Comparison of ENCODE assay signal across 17 cellular contexts in genomic region chr1:201566529-201566823, GRCh38. TPM values are rescaled to one million over a fixed set of nuclear protein-coding genes. Genes with fewer than 3 reads are reported as not detected.
DNase-seq lines count a peak whose midpoint lies in the region; ATAC-seq, FAIRE-seq and TF ChIP-seq lines count a peak whose summit lies in the region.
"Had no signal": no experiment of that assay in that cellular context is flagged by ENCODE, and none has a peak within 500 bp of the region (broad histone marks: within the 10 kb centered on the region; RNA-seq: fewer than 3 reads in every experiment).

No MANE protein-coding gene starts in this region.

- ATAC-seq in heart right ventricle (no peak), Right ventricle myocardium superior (ENCODE audit: poor library complexity) (no peak), foreskin keratinocyte (no peak), HG03139 (IDR thresholded peaks at IDR 0.05; ENCODE audit: unreplicated experiment) (no peak)

- no peaks in the 10 kb centered on the region for H3K79me1 ChIP-seq in neuronal stem cell (ENCODE audit: low read depth, low read length)

- no peaks in the 10 kb centered on the region for H3K9me3 ChIP-seq in heart right ventricle
- no peaks in the 10 kb centered on the region for H3K9me3 ChIP-seq in neuronal stem cell (replicated peaks in 1 of 2; ENCODE audit: control insufficient read depth in 2 of 2, insufficient read depth in 1 of 2, low read depth in 1 of 2, low read length in 2 of 2)

- no peak overlapping the region for H2AFZ ChIP-seq in neuronal stem cell (ENCODE audit: low read length)

- no peak overlapping the region for H3K18ac ChIP-seq in neuronal stem cell (ENCODE audit: low read length)

- no peak overlapping the region for H3K4me2 ChIP-seq in neuronal stem cell (ENCODE audit: insufficient read depth, low read length, poor library complexity, severe bottlenecking)

- DNase-seq in heart right ventricle (no peak), Right ventricle myocardium superior (no peak), caudate nucleus (lab: John Stamatoyannopoulos, UW) (no peak), neuronal stem cell (ENCODE audit: low spot score) (no peak), foreskin keratinocyte (no peak), GDM1 (lab: John Stamatoyannopoulos, UW) (no peak), urothelium cell line (ENCODE audit: low spot score) (no peak)
- DNase-seq: DMS 273 treated with DMSO at 0.1 percent for 48 hours, H9, MV-4-11, NCI-H2029, NCI-H2171, NCI-H446 had no signal

- no peak for TF ChIP-seq CTCF in heart right ventricle (IDR thresholded peaks at IDR 0.05)
- TF ChIP-seq CTCF in foreskin keratinocyte (conservative IDR thresholded peaks at IDR 0.05) = no peak

- intact Hi-C loops in heart right ventricle (cut with DNase I) = loop anchor here in 3 of 10 donors (5.0 to 10.0 kb wide), 3 partner anchors 34 to 81 kb away; no protein-coding TSS in a partner anchor
- intact Hi-C loops in Right ventricle myocardium superior (cut with DNase I) = no loop called here

- H3K36me3 ChIP-seq in heart right ventricle = peaks cover 0 to 4% (median 0%) of the 10 kb centered on the region in 9 donors
- H3K36me3 ChIP-seq in neuronal stem cell (replicated peaks in 1 of 2; ENCODE audit: control insufficient read depth in 2 of 2, insufficient read depth in 2 of 2, low read length in 2 of 2) = no peaks in the 10 kb centered on the region

- no peak overlapping the region for H2BK5ac ChIP-seq in neuronal stem cell (ENCODE audit: low read length)

- peak overlapping the region in 9 of 10 donors; percentile 22 to 67 (median 44) for H3K27ac ChIP-seq in heart right ventricle
- peak overlapping the region; percentile 96 for H3K27ac ChIP-seq in caudate nucleus (ENCODE audit: low read depth, low read length)
- H3K27ac ChIP-seq in neuronal stem cell (replicated peaks; ENCODE audit: low read length) = no peak overlapping the region
- H3K27ac ChIP-seq in foreskin keratinocyte = no peak overlapping the region
- H3K27ac ChIP-seq: C4-2B had no signal

- no peak overlapping the region for H4K91ac ChIP-seq in neuronal stem cell (ENCODE audit: low read depth, low read length, poor library complexity)

- WGBS in heart right ventricle, 2 donors = 69 to 75% methylated on average over 2 of the region's 2 CpGs
- WGBS in neuronal stem cell (ENCODE audit: extremely low coverage in 2 of 2, insufficient read length in 2 of 2, insufficient replicate concordance in 1 of 2), 2 donors = no CpG with 5 or more reads among the region's 2 CpGs

- no peak overlapping the region for H3K14ac ChIP-seq in neuronal stem cell (ENCODE audit: low read length)

- no peak overlapping the region for H2BK12ac ChIP-seq in neuronal stem cell (ENCODE audit: low read length)

- H3K4me1 ChIP-seq in heart right ventricle (peaks cover 20 to 100% (median 72%) of the 10 kb centered on the region in 9 donors), neuronal stem cell (ENCODE audit: control insufficient read depth in 2 of 2, insufficient read depth in 1 of 2, low read depth in 1 of 2, low read length in 2 of 2) (peaks cover 0 to 9% of the 10 kb centered on the region in 2 donors), foreskin keratinocyte (peaks cover 9% of the 10 kb centered on the region)

- H4K8ac ChIP-seq in neuronal stem cell (ENCODE audit: low read depth, low read length) = no peak overlapping the region

- H3K4me3 ChIP-seq in heart right ventricle (no peak overlapping the region), neuronal stem cell (ENCODE audit: low read length in 2 of 2) (no peak overlapping the region)

- peak overlapping the region; percentile 2 for H2AK5ac ChIP-seq in neuronal stem cell (ENCODE audit: low read depth, low read length)

- no peak overlapping the region for H3K4ac ChIP-seq in neuronal stem cell (ENCODE audit: low read length)

- FAIRE-seq in urothelium cell line (lab: Jason Lieb, UNC) = no peak
- FAIRE-seq: GM12891, GM18507 had no signal

- H2BK120ac ChIP-seq in neuronal stem cell (ENCODE audit: low read depth, low read length) = no peak overlapping the region

- H2BK15ac ChIP-seq in neuronal stem cell (ENCODE audit: low read length) = no peak overlapping the region

- no peak overlapping the region for H3K23ac ChIP-seq in neuronal stem cell (ENCODE audit: low read depth, low read length, poor library complexity)

- no peaks in the 10 kb centered on the region for H3K27me3 ChIP-seq in heart right ventricle
- H3K27me3 ChIP-seq in neuronal stem cell (ENCODE audit: control insufficient read depth in 3 of 3, insufficient read depth in 3 of 3, low read depth in 1 of 3, low read length in 3 of 3) = no peaks in the 10 kb centered on the region
- peaks cover 4% of the 10 kb centered on the region for H3K27me3 ChIP-seq in foreskin keratinocyte

- no peak overlapping the region for H3K9ac ChIP-seq in neuronal stem cell (ENCODE audit: low read depth, low read length, poor library complexity)

RNA-seq across cellular contexts. Expression of gene NAV1, which starts 27.5 kb away (rescaled TPM):
- total RNA-seq in heart right ventricle = 100 to 1,000 TPM in 3 of 10 donors, 10 to 100 TPM in 7; 29.5 to 111 (median 89.0) TPM
- 10 to 100 TPM; 13.7 to 61.5 TPM for polyA plus RNA-seq in heart right ventricle
- 66.6 TPM for total RNA-seq in Right ventricle myocardium superior
- 112 TPM for polyA plus RNA-seq in neuronal stem cell (2013, experiment 1 of 2)
- 121 TPM for polyA plus RNA-seq in neuronal stem cell (2013, experiment 2 of 2)
- total RNA-seq in foreskin keratinocyte = 46.1 and 50.4 TPM in 2 replicates
- polyA plus RNA-seq in foreskin keratinocyte = 8.8 and 12.3 TPM in 2 replicates

RNA-seq across cellular contexts. Expression of gene CSRP1, which starts 59.6 kb away (rescaled TPM):
- total RNA-seq in heart right ventricle = 100 to 1,000 TPM in 1 of 10 donors, 10 to 100 TPM in 9; 48.1 to 103 (median 58.9) TPM
- 100 to 1,000 TPM in 1 of 2 donors, 10 to 100 TPM in 1; 74.5 to 104 TPM for polyA plus RNA-seq in heart right ventricle
- total RNA-seq in Right ventricle myocardium superior = 53.1 TPM
- polyA plus RNA-seq in neuronal stem cell (2013, experiment 1 of 2) = 31.8 TPM
- polyA plus RNA-seq in neuronal stem cell (2013, experiment 2 of 2) = 29.5 TPM
- 176 and 188 TPM in 2 replicates for total RNA-seq in foreskin keratinocyte
- 193 and 199 TPM in 2 replicates for polyA plus RNA-seq in foreskin keratinocyte

Comparison
In these comparisons a context has a peak if more than half of its experiments do, and no peak if none do; other contexts are left out.
1. H3K27ac ChIP-seq: peak in heart right ventricle (9 of 10) and caudate nucleus (single experiment); none in neuronal stem cell (single experiment) and foreskin keratinocyte (single experiment).